8 cellular contexts compared by ENCODE assay signal in genomic region chr2:88350641-88351601, GRCh38.
A peak's percentile ranks its signal among the peaks of the same experiment; 100 is the strongest.
DNase-seq lines count a peak whose midpoint lies in the region; ATAC-seq, FAIRE-seq and TF ChIP-seq lines count a peak whose summit lies in the region.

No MANE protein-coding gene starts in this region.

- H3K4me3 Mint-ChIP-seq in CD14-positive monocyte, result peak overlapping the region in 1 of 2 donors; percentile 81
- H3K4me3 Mint-ChIP-seq in activated T-helper 17 cell treated with anti-CD3 and anti-CD28 coated beads, Interleukin-2, amount 50 U/mL, for 72 hours, result peak overlapping the region; percentile 64

- FAIRE-seq in pancreas (lab: Jason Lieb, UNC), result no peak

- no peak overlapping the region for H3K9ac ChIP-seq in GM23248

- WGBS in GM23248 (ENCODE audit: low coverage in 1 of 2, low lambda C conversion rate in 2 of 2, missing lambda C conversion rate in 2 of 2), 2 experiments, result 7 to 9% methylated on average over 44 to 46 of the region's 46 CpGs
- WGBS in pancreas, 2 donors, result 11% methylated on average over 46 of the region's 46 CpGs
- 14 to 29% methylated on average over 1 to 42 of the region's 46 CpGs for WGBS in transverse colon (ENCODE audit: low coverage in 1 of 2), 2 donors

- no peaks in the 10 kb centered on the region for H3K36me3 ChIP-seq in GM23248 (ENCODE audit: low read depth)
- no peaks in the 10 kb centered on the region for H3K36me3 ChIP-seq in pancreas
- no peaks in the 10 kb centered on the region for H3K36me3 ChIP-seq in transverse colon

- no peak overlapping the region for H3K27ac Mint-ChIP-seq in CD14-positive monocyte
- H3K27ac Mint-ChIP-seq in activated T-helper 17 cell treated with anti-CD3 and anti-CD28 coated beads, Interleukin-2, amount 50 U/mL, for 72 hours, result no peak overlapping the region

- H3K79me2 ChIP-seq in GM23248 (ENCODE audit: insufficient read depth), result no peaks in the 10 kb centered on the region

- peak overlapping the region; percentile 55; the same call in 1 of the 2 replicates for H2AFZ ChIP-seq in GM23248

- H3F3A ChIP-seq in GM23248 (ENCODE audit: insufficient read depth), result no peaks in the 10 kb centered on the region

- peak overlapping the region; percentile 27 for H3K4me2 ChIP-seq in GM23248 (ENCODE audit: unreplicated experiment)

- no peak for TF ChIP-seq POLR2A in transverse colon (IDR thresholded peaks at IDR 0.05)

- no peaks in the 10 kb centered on the region for H3K9me3 ChIP-seq in GM23248 (ENCODE audit: low read depth)
- H3K9me3 ChIP-seq in pancreas, result no peaks in the 10 kb centered on the region
- no peaks in the 10 kb centered on the region for H3K9me3 ChIP-seq in transverse colon

- H3K9me3 Mint-ChIP-seq in CD14-positive monocyte, result peaks cover 0 to 11% (median 3%) of the 10 kb centered on the region in 7 donors
- H3K9me3 Mint-ChIP-seq in activated T-helper 17 cell treated with anti-CD3 and anti-CD28 coated beads, Interleukin-2, amount 50 U/mL, for 72 hours, result no peaks in the 10 kb centered on the region

- H3K4me3 ChIP-seq in GM23248 (no peak overlapping the region), pancreas (peak overlapping the region; percentile 10 to 52 (median 42)), transverse colon (peak overlapping the region in 3 of 4 donors; percentile 18 to 43 (median 18))

- H3K27me3 Mint-ChIP-seq in CD14-positive monocyte (ENCODE audit: low read depth in 3 of 3), result peaks cover 34 to 49% (median 34%) of the 10 kb centered on the region in 3 donors
- H3K27me3 Mint-ChIP-seq in activated T-helper 17 cell treated with anti-CD3 and anti-CD28 coated beads, Interleukin-2, amount 50 U/mL, for 72 hours, result peaks cover 32% of the 10 kb centered on the region

- peaks cover 2% of the 10 kb centered on the region for H3K4me1 Mint-ChIP-seq in CD14-positive monocyte
- no peaks in the 10 kb centered on the region for H3K4me1 Mint-ChIP-seq in activated T-helper 17 cell treated with anti-CD3 and anti-CD28 coated beads, Interleukin-2, amount 50 U/mL, for 72 hours

- H3K36me3 Mint-ChIP-seq in CD14-positive monocyte, result no peaks in the 10 kb centered on the region
- H3K36me3 Mint-ChIP-seq in activated T-helper 17 cell treated with anti-CD3 and anti-CD28 coated beads, Interleukin-2, amount 50 U/mL, for 72 hours (ENCODE audit: low read depth), result no peaks in the 10 kb centered on the region

- in situ Hi-C loops in GM23248 (cut with MboI), result no loop called here
- in situ Hi-C loops in transverse colon (cut with MboI; ENCODE audit: low pct_ligation_motif_present in 1 of 4, low pct_unique_long_range_greater_than_20kb in 1 of 4, low sequenced_read_pairs in 3 of 4), result no loop called here

- intact Hi-C loops in CD14-positive monocyte (cut with micrococcal nuclease) (no loop called here), pancreas (cut with DNase I) (no loop called here), transverse colon (cut with DNase I; ENCODE audit: low total_unique reads) (no loop called here)

- H3K9me2 ChIP-seq in GM23248 (ENCODE audit: insufficient read depth), result no peaks in the 10 kb centered on the region

- H3K4me1 ChIP-seq in GM23248 (ENCODE audit: insufficient read depth), result no peaks in the 10 kb centered on the region
- no peaks in the 10 kb centered on the region for H3K4me1 ChIP-seq in pancreas
- H3K4me1 ChIP-seq in transverse colon, result peaks cover 0 to 7% (median 3%) of the 10 kb centered on the region in 4 donors

- DNase-seq in CD14-positive monocyte (ENCODE audit: low spot score), result no peak
- DNase-seq in GM23248, result peak; percentile 49
- peak; percentile 3 for DNase-seq in NOMO-1 treated with DMSO at 0.1 percent for 48 hours (lab: John Stamatoyannopoulos, UW; ENCODE audit: unreplicated experiment)
- DNase-seq in globus pallidus (ENCODE audit: low spot score), result peak; percentile 1
- DNase-seq in pancreas, result peak; percentile 56 to 88 (median 80)
- DNase-seq in transverse colon, result peak; percentile 73

- peaks cover 18% of the 10 kb centered on the region for H3K27me3 ChIP-seq in GM23248 (replicated peaks; ENCODE audit: insufficient read depth)
- H3K27me3 ChIP-seq in pancreas, result no peaks in the 10 kb centered on the region
- H3K27me3 ChIP-seq in transverse colon, result peaks cover 34% of the 10 kb centered on the region

- TF ChIP-seq CTCF in CD14-positive monocyte (IDR thresholded peaks at IDR 0.05) (peak; percentile 74), pancreas (IDR thresholded peaks at IDR 0.05) (peak; percentile 65 to 81 (median 74)), transverse colon (IDR thresholded peaks at IDR 0.05) (peak; percentile 21 to 68 (median 61))

- no peak for TF ChIP-seq EP300 in transverse colon (IDR thresholded peaks at IDR 0.05; ENCODE audit: low read depth)

- no peak overlapping the region for H3K27ac ChIP-seq in GM23248
- H3K27ac ChIP-seq in pancreas, result peak overlapping the region in 2 of 4 donors; percentile 41 to 54
- no peak overlapping the region for H3K27ac ChIP-seq in transverse colon

- no peaks in the 10 kb centered on the region for H4K20me1 ChIP-seq in GM23248 (ENCODE audit: insufficient read depth)

- ATAC-seq in activated T-helper 17 cell treated with anti-CD3 and anti-CD28 coated beads, Interleukin-2, amount 50 U/mL, for 72 hours (replicated peaks), result peak; percentile 79
- ATAC-seq in pancreas (peak; percentile 82 to 93 (median 90)), GM21528 (IDR thresholded peaks at IDR 0.05; ENCODE audit: low FRiP score, unreplicated experiment) (no peak)
